Comparison of ENCODE assay signal across 1 cellular context in the genomic region with DNA sequence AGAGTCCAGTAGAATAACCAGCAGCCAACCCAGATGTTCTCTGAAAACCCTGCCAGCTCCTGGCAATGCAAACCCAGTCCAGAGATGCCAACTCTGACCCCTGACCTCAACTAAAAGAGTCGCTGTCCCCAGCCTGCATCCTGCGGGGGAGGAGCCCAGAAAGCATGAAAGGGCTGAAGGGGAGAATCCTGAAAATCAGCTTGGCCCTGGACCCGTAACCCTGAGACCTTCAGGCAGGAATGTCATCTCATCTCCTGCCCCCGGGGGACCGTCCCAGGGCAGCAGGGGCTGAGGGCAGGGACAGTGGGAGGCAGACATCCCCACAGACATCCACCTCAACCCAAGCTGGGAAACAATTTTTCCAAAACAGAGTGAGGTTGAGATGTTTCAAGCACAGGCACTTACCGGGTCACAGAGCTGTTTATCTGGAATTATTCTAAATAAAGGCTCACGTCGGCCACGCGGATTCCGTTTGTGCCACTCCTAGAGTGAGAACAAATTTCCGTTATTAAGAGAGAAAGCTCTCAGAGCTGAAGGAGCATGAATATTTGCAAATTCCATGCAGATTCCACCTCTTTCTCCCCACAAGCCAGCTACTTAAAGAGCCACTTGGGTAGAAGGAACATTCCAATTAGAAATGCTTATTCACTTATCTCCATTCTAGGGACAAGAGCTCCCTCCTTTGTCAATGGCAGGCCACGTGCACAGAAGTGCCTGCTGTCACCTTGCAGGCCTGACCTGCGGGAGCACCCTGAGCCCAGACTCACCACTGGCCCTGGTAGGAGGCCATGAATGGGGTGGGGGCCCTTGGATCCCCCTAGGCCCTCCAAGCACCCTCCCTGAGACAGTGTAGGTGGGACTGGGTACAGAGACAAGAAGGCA.
TF ChIP-seq lines count a peak whose summit lies in the region.

No MANE protein-coding gene starts in this region.

TF ChIP-seq in HCT116, 20 proteins besides CTCF, POLR2A, EP300 and RAD21 (continued from another document):
- TF ChIP-seq TCF7L2 (IDR thresholded peaks at IDR 0.05; ENCODE audit: borderline replicate concordance, extremely low read depth, insufficient read depth, insufficient read length) (no peak), ZFX (IDR thresholded peaks at IDR 0.05) (no peak), SIN3A (IDR thresholded peaks at IDR 0.05; ENCODE audit: low read depth) (no peak), EGR1 (IDR thresholded peaks at IDR 0.05; ENCODE audit: low read depth) (no peak), EZH2 (IDR thresholded peaks at IDR 0.05) (no peak), EZH2phosphoT487 (IDR thresholded peaks at IDR 0.05; ENCODE audit: borderline replicate concordance) (no peak), ZBTB33 (IDR thresholded peaks at IDR 0.05; ENCODE audit: extremely low read depth, insufficient replicate concordance, low read length) (no peak), FOSL1 (IDR thresholded peaks at IDR 0.05; ENCODE audit: low read depth) (no peak), CEBPB (IDR thresholded peaks at IDR 0.05; ENCODE audit: low read depth) (no peak), SP1 (IDR thresholded peaks at IDR 0.05; ENCODE audit: low read depth) (no peak)
- TF ChIP-seq, protein P1, sequence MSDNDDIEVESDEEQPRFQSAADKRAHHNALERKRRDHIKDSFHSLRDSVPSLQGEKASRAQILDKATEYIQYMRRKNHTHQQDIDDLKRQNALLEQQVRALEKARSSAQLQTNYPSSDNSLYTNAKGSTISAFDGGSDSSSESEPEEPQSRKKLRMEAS (IDR thresholded peaks at IDR 0.05), result no peak
- TF ChIP-seq, protein P2, sequence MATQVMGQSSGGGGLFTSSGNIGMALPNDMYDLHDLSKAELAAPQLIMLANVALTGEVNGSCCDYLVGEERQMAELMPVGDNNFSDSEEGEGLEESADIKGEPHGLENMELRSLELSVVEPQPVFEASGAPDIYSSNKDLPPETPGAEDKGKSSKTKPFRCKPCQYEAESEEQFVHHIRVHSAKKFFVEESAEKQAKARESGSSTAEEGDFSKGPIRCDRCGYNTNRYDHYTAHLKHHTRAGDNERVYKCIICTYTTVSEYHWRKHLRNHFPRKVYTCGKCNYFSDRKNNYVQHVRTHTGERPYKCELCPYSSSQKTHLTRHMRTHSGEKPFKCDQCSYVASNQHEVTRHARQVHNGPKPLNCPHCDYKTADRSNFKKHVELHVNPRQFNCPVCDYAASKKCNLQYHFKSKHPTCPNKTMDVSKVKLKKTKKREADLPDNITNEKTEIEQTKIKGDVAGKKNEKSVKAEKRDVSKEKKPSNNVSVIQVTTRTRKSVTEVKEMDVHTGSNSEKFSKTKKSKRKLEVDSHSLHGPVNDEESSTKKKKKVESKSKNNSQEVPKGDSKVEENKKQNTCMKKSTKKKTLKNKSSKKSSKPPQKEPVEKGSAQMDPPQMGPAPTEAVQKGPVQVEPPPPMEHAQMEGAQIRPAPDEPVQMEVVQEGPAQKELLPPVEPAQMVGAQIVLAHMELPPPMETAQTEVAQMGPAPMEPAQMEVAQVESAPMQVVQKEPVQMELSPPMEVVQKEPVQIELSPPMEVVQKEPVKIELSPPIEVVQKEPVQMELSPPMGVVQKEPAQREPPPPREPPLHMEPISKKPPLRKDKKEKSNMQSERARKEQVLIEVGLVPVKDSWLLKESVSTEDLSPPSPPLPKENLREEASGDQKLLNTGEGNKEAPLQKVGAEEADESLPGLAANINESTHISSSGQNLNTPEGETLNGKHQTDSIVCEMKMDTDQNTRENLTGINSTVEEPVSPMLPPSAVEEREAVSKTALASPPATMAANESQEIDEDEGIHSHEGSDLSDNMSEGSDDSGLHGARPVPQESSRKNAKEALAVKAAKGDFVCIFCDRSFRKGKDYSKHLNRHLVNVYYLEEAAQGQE (IDR thresholded peaks at IDR 0.05; ENCODE audit: low read depth), result no peak
- TF ChIP-seq, protein P3, sequence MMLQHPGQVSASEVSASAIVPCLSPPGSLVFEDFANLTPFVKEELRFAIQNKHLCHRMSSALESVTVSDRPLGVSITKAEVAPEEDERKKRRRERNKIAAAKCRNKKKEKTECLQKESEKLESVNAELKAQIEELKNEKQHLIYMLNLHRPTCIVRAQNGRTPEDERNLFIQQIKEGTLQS (IDR thresholded peaks at IDR 0.05), result no peak
